In genomic region chr10:35470967-35471366, GRCh38 we compare ENCODE assay signal across 15 cellular contexts.
A peak's percentile ranks its signal among the peaks of the same experiment; 100 is the strongest.
DNase-seq lines count a peak whose midpoint lies in the region; ATAC-seq and TF ChIP-seq lines count a peak whose summit lies in the region.
"Had no signal": no experiment of that assay in that cellular context is flagged by ENCODE, and none has a peak within 500 bp of the region (broad histone marks: within the 10 kb centered on the region; RNA-seq: fewer than 3 reads in every experiment).

No MANE protein-coding gene starts in this region.

- H3K27me3 Mint-ChIP-seq in nephron (ENCODE audit: low read depth), result no peaks in the 10 kb centered on the region
- H3K27me3 Mint-ChIP-seq in natural killer cell (ENCODE audit: low read depth in 2 of 2), result no peaks in the 10 kb centered on the region

- peak overlapping the region in 2 of 3 experiments; percentile 13 to 37 for H3K27ac Mint-ChIP-seq in nephron
- H3K27ac Mint-ChIP-seq in natural killer cell, result peak overlapping the region in 1 of 2 donors; percentile 43

- H3K9ac ChIP-seq in HUES48 (ENCODE audit: low read depth, low read length), result no peak overlapping the region
- H3K9ac ChIP-seq: BLaER1, KMS-11 had no signal

- DNase-seq in NCI-H146 (lab: John Stamatoyannopoulos, UW) (peak; percentile 40), NCI-H146 treated with DMSO at 0.1 percent for 48 hours (lab: John Stamatoyannopoulos, UW; ENCODE audit: unreplicated experiment) (no peak), natural killer cell (no peak)
- DNase-seq: MG63, NCI-H1092 treated with DMSO at 0.1 percent for 48 hours, NCI-H187, Peyer's patch had no signal

- H3K4me3 ChIP-seq in HUES48 (ENCODE audit: low read depth, low read length), result no peak overlapping the region
- H3K4me3 ChIP-seq: BLaER1, MG63, Peyer's patch had no signal

- ATAC-seq in HG03378 (IDR thresholded peaks at IDR 0.05; ENCODE audit: unreplicated experiment), result no peak
- ATAC-seq in natural killer cell, result no peak
- ATAC-seq in HG03442 (IDR thresholded peaks at IDR 0.05; ENCODE audit: unreplicated experiment), result no peak

- H3K4me3 Mint-ChIP-seq in nephron (no peak overlapping the region), natural killer cell (no peak overlapping the region)

- no peaks in the 10 kb centered on the region for H3K9me3 ChIP-seq in HUES48 (ENCODE audit: control insufficient read depth, insufficient read depth, low read length)
- H3K9me3 ChIP-seq: MG63, Peyer's patch had no signal

- H3K27ac ChIP-seq in HUES48 (ENCODE audit: low read depth, low read length) (peak overlapping the region; percentile 70), cingulate gyrus (ENCODE audit: low read depth, low read length) (peak overlapping the region; percentile 66)
- H3K27ac ChIP-seq: 22Rv1, BLaER1, KMS-11, Peyer's patch had no signal

- intact Hi-C loops in natural killer cell (cut with micrococcal nuclease), result no loop called here

- H3K36me3 ChIP-seq in HUES48 (ENCODE audit: control insufficient read depth, insufficient read depth, low read length), result no peaks in the 10 kb centered on the region
- H3K36me3 ChIP-seq: MG63, Peyer's patch had no signal

- H3K4me1 Mint-ChIP-seq in nephron (peaks cover 53% of the 10 kb centered on the region), natural killer cell (peaks cover 49 to 52% of the 10 kb centered on the region in 2 donors)

- H3K4me1 ChIP-seq in HUES48 (ENCODE audit: control insufficient read depth, insufficient read depth, low read length), result peaks cover 51% of the 10 kb centered on the region
- H3K4me1 ChIP-seq: Peyer's patch had no signal

- no peaks in the 10 kb centered on the region for H3K27me3 ChIP-seq in HUES48 (ENCODE audit: control insufficient read depth, insufficient read depth, low read length)
- H3K27me3 ChIP-seq: BLaER1, MG63, Peyer's patch had no signal

- H3K36me3 Mint-ChIP-seq in nephron (ENCODE audit: low read depth) (peaks cover 8% of the 10 kb centered on the region), natural killer cell (no peaks in the 10 kb centered on the region)

- TF ChIP-seq CTCF in nephron (IDR thresholded peaks at IDR 0.05; ENCODE audit: unreplicated experiment in 3 of 3) (no peak), natural killer cell (IDR thresholded peaks at IDR 0.05) (no peak)

- peaks cover 4% of the 10 kb centered on the region for H3K9me3 Mint-ChIP-seq in nephron
- no peaks in the 10 kb centered on the region for H3K9me3 Mint-ChIP-seq in natural killer cell
